9 cellular contexts compared by ENCODE assay signal in the genomic region with DNA sequence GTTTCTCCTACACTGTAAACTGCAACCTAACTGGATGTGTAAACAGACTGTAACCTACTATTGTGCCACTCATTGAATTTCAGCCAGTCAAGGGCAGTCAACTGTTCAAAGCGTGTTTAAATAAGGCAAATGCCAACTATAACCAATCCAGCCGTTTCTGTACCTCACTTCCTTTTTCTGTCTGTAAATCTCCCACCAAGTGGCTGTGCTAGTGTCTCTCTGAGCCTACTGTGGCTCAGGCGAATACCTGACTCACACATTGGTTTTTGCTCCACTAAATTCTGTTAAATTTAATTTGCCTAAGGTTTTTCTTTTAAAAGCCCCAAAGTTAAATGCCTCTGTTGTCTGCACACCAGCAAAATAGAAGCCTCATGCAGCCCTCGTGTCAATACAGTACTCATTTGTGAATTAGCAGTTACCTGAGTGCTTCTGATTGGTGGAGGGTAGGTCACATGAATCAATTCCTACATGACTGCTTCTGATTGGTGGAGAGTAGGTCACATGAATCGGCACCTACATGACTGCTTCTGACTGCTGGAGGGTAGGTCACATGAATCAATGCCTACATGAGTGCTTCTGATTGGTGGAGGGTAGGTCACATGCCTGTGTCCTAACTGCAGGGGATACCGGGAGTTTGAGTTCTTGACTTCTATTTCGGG. TPM values are rescaled to one million over a fixed set of nuclear protein-coding genes. Genes with fewer than 3 reads are reported as not detected.
DNase-seq lines count a peak whose midpoint lies in the region; ATAC-seq and TF ChIP-seq lines count a peak whose summit lies in the region.
"Had no signal": no experiment of that assay in that cellular context is flagged by ENCODE, and none has a peak within 500 bp of the region (broad histone marks: within the 10 kb centered on the region; RNA-seq: fewer than 3 reads in every experiment).

No MANE protein-coding gene starts in this region.

- peaks cover 72 to 81% (median 78%) of the 10 kb centered on the region in 3 donors for H3K4me1 Mint-ChIP-seq in T-cell

- H3K9me3 ChIP-seq in tibial artery: no peaks in the 10 kb centered on the region

- ATAC-seq in T-cell (replicated peaks in 1 of 4) (peak; percentile 11 to 61 (median 40)), left lobe of liver (peak; percentile 81), foreskin keratinocyte (no peak)

- TF ChIP-seq CTCF in tibial artery (IDR thresholded peaks at IDR 0.05) (no peak), foreskin keratinocyte (conservative IDR thresholded peaks at IDR 0.05) (no peak), GM13976 (IDR thresholded peaks at IDR 0.05; ENCODE audit: borderline replicate concordance, control extremely low read depth, extremely low read depth, insufficient read depth, missing control alignments) (no peak)

- no peaks in the 10 kb centered on the region for H3K9me3 Mint-ChIP-seq in T-cell

- H3K4me3 Mint-ChIP-seq in T-cell: peak overlapping the region; percentile 34 to 77 (median 50)

- peaks cover 0 to 21% (median 10%) of the 10 kb centered on the region in 4 donors for H3K4me1 ChIP-seq in tibial artery
- no peaks in the 10 kb centered on the region for H3K4me1 ChIP-seq in foreskin keratinocyte

- peak; percentile 52 for DNase-seq in DMS53 (lab: John Stamatoyannopoulos, UW)
- DNase-seq in Jurkat, Clone E6-1 (ENCODE audit: low read depth, low spot score): peak; percentile 32
- DNase-seq in T-cell: peak in 2 of 34 experiments; percentile 21 to 33
- no peak for DNase-seq in left lobe of liver (ENCODE audit: low spot score)
- DNase-seq in tibial artery: no peak
- no peak for DNase-seq in foreskin keratinocyte
- DNase-seq in GM13976 (ENCODE audit: low spot score): no peak
- no peak for DNase-seq in central memory CD4-positive, alpha-beta T cell
- DNase-seq: NCI-H1417 treated with DMSO at 0.1 percent for 48 hours had no signal

- intact Hi-C loops in tibial artery (cut with DNase I; ENCODE audit: low total_unique reads): no loop called here

- CTCF ChIA-PET in T-cell (lab: Charles Lee): interaction anchor here in 1 of 2 donors (1.1 kb wide), 1 partner anchor 14 kb away, joined by 5 read pairs; no protein-coding TSS in a partner anchor

- POLR2A ChIA-PET in T-cell (lab: Charles Lee): interaction anchor here in 1 of 2 donors (1.1 kb wide), 1 partner anchor 33 kb away, joined by 4 read pairs; no protein-coding TSS in a partner anchor

- no peaks in the 10 kb centered on the region for H3K27me3 Mint-ChIP-seq in T-cell

- H3K27ac ChIP-seq in tibial artery (no peak overlapping the region), foreskin keratinocyte (no peak overlapping the region)

- no peak overlapping the region for H3K4me3 ChIP-seq in Jurkat, Clone E6-1 (ENCODE audit: low read length)
- no peak overlapping the region for H3K4me3 ChIP-seq in tibial artery

- H3K27me3 ChIP-seq in tibial artery: no peaks in the 10 kb centered on the region
- H3K27me3 ChIP-seq in foreskin keratinocyte: peaks cover 25% of the 10 kb centered on the region

- H3K27ac Mint-ChIP-seq in T-cell: peak overlapping the region; percentile 99 to 100

- H3K36me3 ChIP-seq in tibial artery: no peaks in the 10 kb centered on the region

- H3K36me3 Mint-ChIP-seq in T-cell: peaks cover 3% of the 10 kb centered on the region

- in situ Hi-C loops in GM13976 (cut with MboI; ENCODE audit: low sequenced_read_pairs, unreplicated experiment): no loop called here

RNA-seq across cellular contexts. Expression of gene CCR7, which starts 31.1 kb away (rescaled TPM):
- 6.1 TPM for polyA plus RNA-seq in Jurkat, Clone E6-1 (2012; ENCODE audit: insufficient read depth, insufficient read length)
- total RNA-seq in T-cell: 100 to 1,000 TPM; 173 to 438 (median 340) TPM
- 0.75 TPM for total RNA-seq in left lobe of liver
- not detected in 2 replicates for total RNA-seq in foreskin keratinocyte
- polyA plus RNA-seq in foreskin keratinocyte: not detected in 2 replicates

RNA-seq across cellular contexts. Expression of gene SMARCE1, which starts 51.2 kb away (rescaled TPM):
- polyA plus RNA-seq in Jurkat, Clone E6-1 (2012; ENCODE audit: insufficient read depth, insufficient read length): 200 TPM
- total RNA-seq in T-cell (10 to 100 TPM; 72.6 to 80.8 (median 75.8) TPM), left lobe of liver (28.3 TPM), foreskin keratinocyte (98.9 and 108 TPM in 2 replicates)
- 71.8 and 80.8 TPM in 2 replicates for polyA plus RNA-seq in foreskin keratinocyte

Comparison
In these comparisons a context has a peak if more than half of its experiments do, and no peak if none do; other contexts are left out.
1. DNase-seq: peak in DMS53 (single experiment) and Jurkat, Clone E6-1 (single experiment); none in left lobe of liver (single experiment), tibial artery (0 of 2), foreskin keratinocyte (0 of 2), GM13976 (single experiment) and central memory CD4-positive, alpha-beta T cell (single experiment).
2. RNA of gene CCR7, which starts 31.1 kb away (total RNA-seq): 173 to 438 TPM in T-cell; 0.75 TPM in left lobe of liver (single experiment) and not detected in foreskin keratinocyte; every median in the first group is over 10 times any median in the second.